ENCODE assay signal across 19 cellular contexts in genomic region chr1:226046240-226046639, GRCh38. TPM values are rescaled to one million over a fixed set of nuclear protein-coding genes. Genes with fewer than 3 reads are reported as not detected.
A peak's percentile ranks its signal among the peaks of the same experiment; 100 is the strongest.
DNase-seq lines count a peak whose midpoint lies in the region; ATAC-seq and TF ChIP-seq lines count a peak whose summit lies in the region.
"Had no signal": no experiment of that assay in that cellular context is flagged by ENCODE, and none has a peak within 500 bp of the region (broad histone marks: within the 10 kb centered on the region; RNA-seq: fewer than 3 reads in every experiment).

No MANE protein-coding gene starts in this region.

- POLR2A ChIA-PET in Panc1 (lab: Charles Lee), result no interaction called here

- no peak overlapping the region for H2AFZ ChIP-seq in mesenchymal stem cell (ENCODE audit: low read depth, low read length)

- H3K4me1 ChIP-seq in Panc1 (ENCODE audit: control insufficient read depth, insufficient read depth, low read length), result no peaks in the 10 kb centered on the region
- H3K4me1 ChIP-seq in mesenchymal stem cell (ENCODE audit: control insufficient read depth, insufficient read depth, low read depth, low read length), result no peaks in the 10 kb centered on the region
- peaks cover 8% of the 10 kb centered on the region for H3K4me1 ChIP-seq in ovary (ENCODE audit: insufficient read depth)
- H3K4me1 ChIP-seq in testis, result no peaks in the 10 kb centered on the region
- no peaks in the 10 kb centered on the region for H3K4me1 ChIP-seq in gastrocnemius medialis

- H3K79me1 ChIP-seq in mesenchymal stem cell (replicated peaks; ENCODE audit: low read length, poor library complexity, severe bottlenecking), result no peaks in the 10 kb centered on the region

- no peak for TF ChIP-seq CTCF in Panc1 (IDR thresholded peaks at IDR 0.05)
- TF ChIP-seq CTCF in epithelial cell of esophagus (IDR thresholded peaks at IDR 0.05; ENCODE audit: insufficient read depth, low read depth, low read length, missing control alignments), result no peak
- no peak for TF ChIP-seq CTCF in ovary (IDR thresholded peaks at IDR 0.05)
- no peak for TF ChIP-seq CTCF in testis (IDR thresholded peaks at IDR 0.05)
- no peak for TF ChIP-seq CTCF in gastrocnemius medialis (IDR thresholded peaks at IDR 0.05 in 4 of 5, conservative IDR thresholded peaks at IDR 0.05 in 1 of 5)

- H2BK15ac ChIP-seq in mesenchymal stem cell (ENCODE audit: low read depth, poor library complexity, severe bottlenecking), result no peak overlapping the region

- no peak for TF ChIP-seq EP300 in ovary (IDR thresholded peaks at IDR 0.05)

- no peaks in the 10 kb centered on the region for H3K9me3 ChIP-seq in Panc1 (ENCODE audit: control insufficient read depth, insufficient read depth, low read depth, low read length)
- H3K9me3 ChIP-seq in mesenchymal stem cell (ENCODE audit: control insufficient read depth, low read length), result no peaks in the 10 kb centered on the region
- H3K9me3 ChIP-seq in ovary, result no peaks in the 10 kb centered on the region
- no peaks in the 10 kb centered on the region for H3K9me3 ChIP-seq in testis
- H3K9me3 ChIP-seq in gastrocnemius medialis, result no peaks in the 10 kb centered on the region

- no peak overlapping the region for H2BK5ac ChIP-seq in mesenchymal stem cell (ENCODE audit: low read depth, low read length, poor library complexity, severe bottlenecking)

- BruUV-seq in Panc1 (replicated peaks; lab: Mats Ljungman, UMichigan), result no TSS peak

- no peak overlapping the region for H3K23ac ChIP-seq in mesenchymal stem cell (ENCODE audit: low read length in 2 of 2)

- H3K36me3 ChIP-seq in Panc1 (ENCODE audit: control insufficient read depth, insufficient read depth, low read length) (no peaks in the 10 kb centered on the region), mesenchymal stem cell (ENCODE audit: control insufficient read depth in 1 of 2, insufficient read depth in 2 of 2, low read depth in 1 of 2, low read length in 2 of 2) (no peaks in the 10 kb centered on the region), ovary (no peaks in the 10 kb centered on the region), testis (ENCODE audit: low read depth, missing control alignments) (no peaks in the 10 kb centered on the region), gastrocnemius medialis (no peaks in the 10 kb centered on the region)

- no peak overlapping the region for H3K4me3 ChIP-seq in Panc1 (ENCODE audit: low read depth in 2 of 2, low read length in 2 of 2)
- H3K4me3 ChIP-seq in epithelial cell of esophagus (ENCODE audit: low read length), result no peak overlapping the region
- no peak overlapping the region for H3K4me3 ChIP-seq in mesenchymal stem cell (ENCODE audit: insufficient read depth in 1 of 2, low read depth in 1 of 2, low read length in 2 of 2)
- no peak overlapping the region for H3K4me3 ChIP-seq in ovary
- no peak overlapping the region for H3K4me3 ChIP-seq in testis
- H3K4me3 ChIP-seq in gastrocnemius medialis, result no peak overlapping the region
- H3K4me3 ChIP-seq: BLaER1 had no signal

- no peak overlapping the region for H2BK12ac ChIP-seq in mesenchymal stem cell (ENCODE audit: low read length in 2 of 2)

- H3K27me3 ChIP-seq in Panc1 (ENCODE audit: control insufficient read depth, insufficient read depth, low read length), result no peaks in the 10 kb centered on the region
- H3K27me3 ChIP-seq in mesenchymal stem cell (ENCODE audit: control insufficient read depth in 1 of 2, insufficient read depth in 1 of 2, low read length in 2 of 2), result peaks cover 5 to 8% of the 10 kb centered on the region in 2 experiments
- no peaks in the 10 kb centered on the region for H3K27me3 ChIP-seq in ovary
- H3K27me3 ChIP-seq in testis, result no peaks in the 10 kb centered on the region
- H3K27me3 ChIP-seq in gastrocnemius medialis, result no peaks in the 10 kb centered on the region
- H3K27me3 ChIP-seq: BLaER1 had no signal

- H3K4me2 ChIP-seq in mesenchymal stem cell (ENCODE audit: low read length, poor library complexity, severe bottlenecking), result no peak overlapping the region
- H3K4me2 ChIP-seq: BLaER1 had no signal

- ATAC-seq in Panc1, result 0 out of 2 replicates have a peak, but pooled peaks have one; percentile 25
- ATAC-seq in gastrocnemius medialis, result no peak

- H3K14ac ChIP-seq in mesenchymal stem cell (ENCODE audit: low read length in 2 of 2), result no peak overlapping the region

- no peak overlapping the region for H4K91ac ChIP-seq in mesenchymal stem cell (ENCODE audit: low read length)

- no peak overlapping the region for H3K4ac ChIP-seq in mesenchymal stem cell (ENCODE audit: low read depth in 1 of 2, low read length in 2 of 2)

- no peak overlapping the region for H2BK120ac ChIP-seq in mesenchymal stem cell (ENCODE audit: low read depth, low read length)

- WGBS in mesenchymal stem cell, result 65% methylated on average over 5 of the region's 6 CpGs
- WGBS in ovary, 3 donors, result 71 to 92% (median 86%) methylated on average over 6 of the region's 6 CpGs
- 87 to 91% methylated on average over 6 of the region's 6 CpGs for WGBS in testis, 2 donors

- H4K8ac ChIP-seq in mesenchymal stem cell (ENCODE audit: low read length), result no peak overlapping the region

- H3K18ac ChIP-seq in mesenchymal stem cell (ENCODE audit: low read depth in 1 of 2, low read length in 2 of 2), result no peak overlapping the region

- intact Hi-C loops in Panc1 (cut with micrococcal nuclease; ENCODE audit: unreplicated experiment), result no loop called here
- intact Hi-C loops in ovary (cut with DNase I), result no loop called here
- intact Hi-C loops in testis (cut with DNase I; ENCODE audit: low total_unique reads), result no loop called here
- intact Hi-C loops in gastrocnemius medialis (cut with DNase I; ENCODE audit: low total_unique reads), result no loop called here

- DNase-seq in EH (ENCODE audit: low read depth) (peak; percentile 77), Panc1 (ENCODE audit: low read depth, low spot score) (no peak), epithelial cell of esophagus (ENCODE audit: low read depth) (peak; percentile 91), mesenchymal stem cell (peak; percentile 76), NCI-H1092 (lab: John Stamatoyannopoulos, UW) (no peak), ovary (no peak), testis (no peak), gastrocnemius medialis (no peak)
- DNase-seq: activated CD4-positive, alpha-beta T cell treated with anti-CD3 and anti-CD28 coated beads for 48 hours; activated T-cell treated with anti-CD3 and anti-CD28 coated beads, Interleukin-2, amount 50 U/mL, for 48 hours; amygdala; DND-41; glutamatergic neuron; naive B cell; NCI-H1436; NCI-H446; retina; stimulated activated CD4-positive, alpha-beta T cell treated with anti-CD3 and anti-CD28 coated beads, Interleukin-2, amount 100 ng/mL, for 48 hours had no signal

- TF ChIP-seq POLR2A in ovary (IDR thresholded peaks at IDR 0.05) (no peak), testis (IDR thresholded peaks at IDR 0.05) (no peak), gastrocnemius medialis (IDR thresholded peaks at IDR 0.05) (no peak)

- in situ Hi-C loops in Panc1 (cut with HindIII; ENCODE audit: low pct_unique_long_range_greater_than_20kb, low sequenced_read_pairs) (no loop called here), gastrocnemius medialis (cut with MboI; ENCODE audit: low sequenced_read_pairs in 4 of 4) (no loop called here)

- no peak overlapping the region for H3K9ac ChIP-seq in mesenchymal stem cell (ENCODE audit: low read length)
- H3K9ac ChIP-seq: BLaER1 had no signal

- no peak overlapping the region for H3K27ac ChIP-seq in Panc1 (ENCODE audit: low read length)
- H3K27ac ChIP-seq in mesenchymal stem cell (ENCODE audit: low read length, poor library complexity, severe bottlenecking), result no peak overlapping the region
- H3K27ac ChIP-seq in ovary, result no peak overlapping the region
- H3K27ac ChIP-seq in testis, result no peak overlapping the region
- no peak overlapping the region for H3K27ac ChIP-seq in gastrocnemius medialis
- H3K27ac ChIP-seq: BLaER1 had no signal

- CTCF ChIA-PET in Panc1 (lab: Charles Lee), result no interaction called here

- no peak overlapping the region for H2AK5ac ChIP-seq in mesenchymal stem cell (ENCODE audit: low read length, severe bottlenecking)

RNA-seq across cellular contexts. Expression of gene H3-3A, which starts 16.3 kb away (rescaled TPM):
- total RNA-seq in Panc1 (2021; ENCODE audit: unreplicated experiment) (404 TPM), ovary (100 to 1,000 TPM; 266 to 526 (median 420) TPM), testis (100 to 1,000 TPM; 272 to 367 TPM), gastrocnemius medialis (100 to 1,000 TPM; 163 to 289 (median 191) TPM)
- 307 TPM for polyA plus RNA-seq in Panc1 (2012; ENCODE audit: insufficient read length)
- polyA plus RNA-seq in mesenchymal stem cell (2013, experiment 1 of 2), result 591 TPM
- 615 TPM for polyA plus RNA-seq in mesenchymal stem cell (2013, experiment 2 of 2)
- polyA plus RNA-seq in ovary (100 to 1,000 TPM; 500 to 590 TPM), testis (ENCODE audit: insufficient read depth, low read depth, low replicate concordance) (439 TPM)

RNA-seq across cellular contexts. Expression of gene SDE2, which starts 47.1 kb away (rescaled TPM):
- total RNA-seq in Panc1 (2021; ENCODE audit: unreplicated experiment) (18.3 TPM), ovary (10 to 100 TPM; 16.0 to 24.4 (median 18.3) TPM), testis (10 to 100 TPM; 22.4 to 23.9 TPM), gastrocnemius medialis (10 to 100 TPM; 20.1 to 30.0 (median 23.0) TPM)
- 5.5 TPM for polyA plus RNA-seq in Panc1 (2012; ENCODE audit: insufficient read length)
- 10.6 TPM for polyA plus RNA-seq in mesenchymal stem cell (2013, experiment 1 of 2)
- polyA plus RNA-seq in mesenchymal stem cell (2013, experiment 2 of 2), result 11.2 TPM
- polyA plus RNA-seq in ovary (10 to 100 TPM; 13.1 to 13.2 TPM), testis (ENCODE audit: insufficient read depth, low read depth, low replicate concordance) (17.9 TPM)

Comparison
In these comparisons a context has a peak if more than half of its experiments do, and no peak if none do; other contexts are left out.
1. DNase-seq: peak in EH (single experiment), epithelial cell of esophagus (single experiment) and mesenchymal stem cell (single experiment); none in Panc1 (single experiment), NCI-H1092 (single experiment), ovary (0 of 5), testis (single experiment) and gastrocnemius medialis (0 of 2).